Comparison of ENCODE assay signal across 1 cellular context in genomic region chr5:142433526-142434321, GRCh38.
TF ChIP-seq lines count a peak whose summit lies in the region.

No MANE protein-coding gene starts in this region.

TF ChIP-seq in WTC11, 78 proteins besides CTCF, POLR2A, EP300 and RAD21 (continued from another document):
- no peak for TF ChIP-seq CDX4 (CRISPR knock-in tag; IDR thresholded peaks at IDR 0.05; ENCODE audit: borderline replicate concordance)
- TF ChIP-seq SMAD3 (CRISPR knock-in tag; IDR thresholded peaks at IDR 0.05; ENCODE audit: borderline replicate concordance): no peak
- no peak for TF ChIP-seq HMGXB4 (CRISPR knock-in tag; IDR thresholded peaks at IDR 0.05)
- TF ChIP-seq GRHL2 (CRISPR knock-in tag; IDR thresholded peaks at IDR 0.05; ENCODE audit: insufficient replicate concordance, severe bottlenecking): no peak
